8 cellular contexts compared by ENCODE assay signal in the genomic region with DNA sequence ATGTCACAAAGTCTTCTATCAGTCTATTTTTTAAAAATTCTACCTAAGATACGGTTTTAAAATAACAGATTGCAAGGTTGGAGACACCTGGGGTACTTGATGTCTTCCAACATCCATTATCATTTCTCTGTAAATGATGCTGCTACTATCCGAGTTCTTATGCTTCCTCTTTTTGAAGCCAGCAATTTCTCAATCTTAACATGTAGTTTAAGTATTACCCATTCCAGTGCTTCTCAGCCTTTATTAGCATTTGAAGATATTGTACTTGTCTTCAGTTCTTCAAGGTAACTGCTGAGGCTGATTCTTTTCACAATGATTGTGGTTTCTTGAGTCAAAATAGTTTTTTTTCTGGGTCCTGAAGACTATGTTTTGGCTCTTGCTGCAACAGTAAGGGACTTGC.
A peak's percentile ranks its signal among the peaks of the same experiment; 100 is the strongest.
DNase-seq lines count a peak whose midpoint lies in the region; ATAC-seq, FAIRE-seq and TF ChIP-seq lines count a peak whose summit lies in the region.

No MANE protein-coding gene starts in this region.

- CTCF ChIA-PET in GM12878 (lab: Yijun Ruan, JAX): interaction anchor here (1.1 to 5.2 kb wide), 16 partner anchors 18 to 482 kb away, joined by 3 to 50 read pairs (median 8); partner anchors contain the start of genes ANXA2R and ZNF131

- TF ChIP-seq CTCF in GM12878 (IDR thresholded peaks at IDR 0.05 in 2 of 3, conservative IDR thresholded peaks at IDR 0.05 in 1 of 3; ENCODE audit: control insufficient read depth in 2 of 3, extremely low read depth in 1 of 3, insufficient read depth in 1 of 3, low read depth in 3 of 3, low read length in 3 of 3): no peak

- H3K4me3 ChIP-seq in HUES6 (ENCODE audit: low read depth, low read length): peak overlapping the region; percentile 65
- H3K4me3 ChIP-seq in GM12878: 0 out of 2 replicates have a peak overlapping the region, but pooled peaks have one; percentile 62
- no peak overlapping the region for H3K4me3 ChIP-seq in trophoblast cell (ENCODE audit: low read depth, low read length)

- TF ChIP-seq RAD21 in GM12878 (IDR thresholded peaks at IDR 0.05; ENCODE audit: insufficient read depth, low read depth, low read length): no peak

- DNase-seq in GM12878 (ENCODE audit: low read depth, low spot score): no peak
- no peak for DNase-seq in trophoblast cell
- DNase-seq in T1000 (lab: John Stamatoyannopoulos, UW): no peak
- no peak for DNase-seq in head of caudate nucleus

- H3K9me3 ChIP-seq in HUES6 (ENCODE audit: control insufficient read depth, insufficient read depth, low read depth, low read length) (no peaks in the 10 kb centered on the region), GM12878 (replicated peaks; ENCODE audit: control insufficient read depth, insufficient read depth, low read length) (no peaks in the 10 kb centered on the region), trophoblast cell (ENCODE audit: insufficient read depth, low read depth, low read length) (no peaks in the 10 kb centered on the region)

- H2AK5ac ChIP-seq in trophoblast cell (ENCODE audit: low read length): no peak overlapping the region

- SMC1A ChIA-PET in GM12878 (lab: Charles Lee; ENCODE audit: uncharacterized antibody, unreplicated experiment): interaction anchor here (0.9 to 3.5 kb wide), 10 partner anchors 10 to 200 kb away, joined by 3 to 32 read pairs (median 3); no protein-coding TSS in a partner anchor

- H2BK12ac ChIP-seq in trophoblast cell (ENCODE audit: low read length): no peak overlapping the region

- peak overlapping the region; percentile 51 for H4K8ac ChIP-seq in trophoblast cell (ENCODE audit: low read depth, low read length)

- no peak overlapping the region for H2BK5ac ChIP-seq in trophoblast cell (ENCODE audit: low read depth, low read length, poor library complexity)

- in situ Hi-C loops in GM12878 (cut with MboI): loop anchor here (5.0 to 10.0 kb wide), 2 partner anchors 134 to 477 kb away; partner anchors contain the start of gene ANXA2R

- H3K18ac ChIP-seq in trophoblast cell (ENCODE audit: low read length): no peak overlapping the region

- no peak overlapping the region for H4K91ac ChIP-seq in trophoblast cell (ENCODE audit: low read depth, low read length)

- WGBS in GM12878 (ENCODE audit: insufficient coverage, insufficient replicate concordance, low lambda C conversion rate, missing lambda C conversion rate): 0% methylated on average over 2 of the region's 2 CpGs
- no CpG with 5 or more reads among the region's 2 CpGs for WGBS in trophoblast cell (ENCODE audit: extremely low coverage, insufficient coverage, insufficient read length)

- H3K79me1 ChIP-seq in trophoblast cell (ENCODE audit: low read length): no peaks in the 10 kb centered on the region

- no TSS peak for BruUV-seq in GM12878 (replicated peaks; lab: Mats Ljungman, UMichigan)

- no peak overlapping the region for H3K14ac ChIP-seq in trophoblast cell (ENCODE audit: low read length)

- intact Hi-C loops in GM12878 (cut with micrococcal nuclease; ENCODE audit: unreplicated experiment): loop anchor here (2.0 to 10.0 kb wide), 5 partner anchors 41 to 481 kb away; no protein-coding TSS in a partner anchor
- intact Hi-C loops in head of caudate nucleus (cut with DNase I): loop anchor here (10.0 kb wide), 1 partner anchor 137 kb away; the partner anchor contains the start of gene ANXA2R

- no peaks in the 10 kb centered on the region for H3K4me1 ChIP-seq in HUES6 (ENCODE audit: control insufficient read depth, insufficient read depth, low read length)
- peaks cover 4% of the 10 kb centered on the region; the same call in 1 of the 2 replicates for H3K4me1 ChIP-seq in GM12878 (ENCODE audit: control insufficient read depth, insufficient read depth, low read length)
- H3K4me1 ChIP-seq in trophoblast cell (ENCODE audit: control insufficient read depth in 1 of 2, insufficient read depth in 2 of 2, low read length in 2 of 2): peaks cover 0 to 4% of the 10 kb centered on the region in 2 experiments

- POLR2A ChIA-PET in GM12878 (lab: Charles Lee): interaction anchor here (1.5 kb wide), 1 partner anchor 131 kb away, joined by 3 read pairs; no protein-coding TSS in a partner anchor

- TF ChIP-seq POLR2A in GM12878 (IDR thresholded peaks at IDR 0.05; ENCODE audit: low read depth, low read length): no peak

- H3K79me2 ChIP-seq in GM12878 (ENCODE audit: control insufficient read depth, insufficient read depth, low read length) (no peaks in the 10 kb centered on the region), trophoblast cell (ENCODE audit: control insufficient read depth, insufficient read depth, low read length, poor library complexity) (no peaks in the 10 kb centered on the region)

- H3K36me3 ChIP-seq in HUES6 (ENCODE audit: control insufficient read depth, insufficient read depth, low read length) (no peaks in the 10 kb centered on the region), GM12878 (ENCODE audit: control insufficient read depth in 2 of 2, insufficient read depth in 2 of 2, low read length in 1 of 2) (no peaks in the 10 kb centered on the region), trophoblast cell (ENCODE audit: control insufficient read depth in 1 of 2, insufficient read depth in 2 of 2, low read length in 2 of 2) (no peaks in the 10 kb centered on the region)

- no peak overlapping the region for H3K4me2 ChIP-seq in GM12878 (ENCODE audit: control insufficient read depth, insufficient read depth)
- no peak overlapping the region for H3K4me2 ChIP-seq in trophoblast cell (ENCODE audit: low read length)

- H2BK120ac ChIP-seq in trophoblast cell (ENCODE audit: insufficient read depth, low read length, poor library complexity): no peak overlapping the region

- no peak for TF ChIP-seq EP300 in GM12878 (IDR thresholded peaks at IDR 0.05; ENCODE audit: borderline replicate concordance in 1 of 2, control insufficient read depth in 1 of 2, low read depth in 2 of 2, low read length in 2 of 2)

- RAD21 ChIA-PET in GM12878 (lab: Charles Lee; ENCODE audit: unreplicated experiment): interaction anchor here (0.9 to 4.6 kb wide), 11 partner anchors 42 to 479 kb away, joined by 3 to 36 read pairs (median 8); partner anchors contain the start of gene ZNF131

- FAIRE-seq in GM12878 (lab: Jason Lieb, UNC): no peak

- H3K23ac ChIP-seq in trophoblast cell (ENCODE audit: low read length): no peak overlapping the region

- H3K27me3 ChIP-seq in HUES6 (ENCODE audit: control insufficient read depth, insufficient read depth, low read length): peaks cover 34% of the 10 kb centered on the region
- H3K27me3 ChIP-seq in GM12878 (replicated peaks in 1 of 2; ENCODE audit: control insufficient read depth in 2 of 2, insufficient read depth in 2 of 2, low read length in 1 of 2): no peaks in the 10 kb centered on the region; a peak in 1 of 4 replicates
- H3K27me3 ChIP-seq in trophoblast cell (ENCODE audit: insufficient read depth, low read length): peaks cover 2% of the 10 kb centered on the region

- ATAC-seq in GM18909 (IDR thresholded peaks at IDR 0.05; ENCODE audit: poor library complexity, unreplicated experiment) (peak; percentile 8), GM12878 (peak; percentile 30), HG03108 (IDR thresholded peaks at IDR 0.05; ENCODE audit: unreplicated experiment) (no peak), GM21825 (IDR thresholded peaks at IDR 0.05; ENCODE audit: unreplicated experiment) (no peak)

- H3K9ac ChIP-seq in HUES6 (ENCODE audit: low read length) (no peak overlapping the region), GM12878 (ENCODE audit: control insufficient read depth, insufficient read depth, low read length) (no peak overlapping the region), trophoblast cell (ENCODE audit: low read length) (no peak overlapping the region)

- H2AFZ ChIP-seq in GM12878 (ENCODE audit: control insufficient read depth, low read depth, low read length): no peak overlapping the region
- H2AFZ ChIP-seq in trophoblast cell (ENCODE audit: insufficient read depth, low read length, poor library complexity): no peak overlapping the region

- H3K27ac ChIP-seq in HUES6 (ENCODE audit: low read depth, low read length) (no peak overlapping the region), GM12878 (ENCODE audit: control insufficient read depth, insufficient read depth) (no peak overlapping the region), trophoblast cell (ENCODE audit: low read depth, low read length) (no peak overlapping the region)

- no peak overlapping the region for H3K4ac ChIP-seq in trophoblast cell (ENCODE audit: low read depth, low read length)

- H4K20me1 ChIP-seq in GM12878 (ENCODE audit: control insufficient read depth, insufficient read depth): no peaks in the 10 kb centered on the region

- no peak overlapping the region for H4K12ac ChIP-seq in trophoblast cell (ENCODE audit: low read depth, low read length)

TF ChIP-seq in GM12878, 131 proteins besides CTCF, POLR2A, EP300 and RAD21:
- TF ChIP-seq RUNX3 (IDR thresholded peaks at IDR 0.05; ENCODE audit: low read length): 0 out of 2 replicates have a peak, but pooled peaks have one; percentile 14
- no peak for TF ChIP-seq TBL1XR1 (IDR thresholded peaks at IDR 0.05; ENCODE audit: low read depth, low read length)

Comparison
In these comparisons a context has a peak if more than half of its experiments do, and no peak if none do; other contexts are left out.
1. ATAC-seq: peak in GM18909 (single experiment) and GM12878 (single experiment); none in HG03108 (single experiment) and GM21825 (single experiment).